In genomic region chr5:132180134-132180745, GRCh38 we compare ENCODE assay signal across 1 cellular context.
TF ChIP-seq lines count a peak whose summit lies in the region.

No MANE protein-coding gene starts in this region.

TF ChIP-seq in HepG2, 621 proteins besides CTCF, POLR2A, EP300 and RAD21 (continued from another document):
- TF ChIP-seq BRF2 (CRISPR knock-in tag; IDR thresholded peaks at IDR 0.05) (no peak), KLF11 (CRISPR knock-in tag; IDR thresholded peaks at IDR 0.05) (no peak), NRL (CRISPR knock-in tag; IDR thresholded peaks at IDR 0.05; ENCODE audit: borderline replicate concordance) (no peak), SP1 (IDR thresholded peaks at IDR 0.05) (no peak), SP1 (CRISPR knock-in tag; IDR thresholded peaks at IDR 0.05) (no peak), ZNF317 (CRISPR knock-in tag; IDR thresholded peaks at IDR 0.05) (no peak), ZNF234 (CRISPR knock-in tag; conservative IDR thresholded peaks at IDR 0.05) (no peak), ZHX1 (CRISPR knock-in tag; IDR thresholded peaks at IDR 0.05; ENCODE audit: low read depth) (no peak), NR0B2 (CRISPR knock-in tag; IDR thresholded peaks at IDR 0.05) (no peak), ZFP36L1 (CRISPR knock-in tag; IDR thresholded peaks at IDR 0.05) (no peak), RORA (CRISPR knock-in tag; IDR thresholded peaks at IDR 0.05) (no peak), ERF (CRISPR knock-in tag; IDR thresholded peaks at IDR 0.05) (no peak), SRSF4 (IDR thresholded peaks at IDR 0.05; ENCODE audit: low read depth, low read length, poor library complexity, severe bottlenecking) (no peak), ZNF362 (CRISPR knock-in tag; IDR thresholded peaks at IDR 0.05; ENCODE audit: borderline replicate concordance) (peak; percentile 91), TERF1 (CRISPR knock-in tag; IDR thresholded peaks at IDR 0.05) (no peak), PAWR (CRISPR knock-in tag; IDR thresholded peaks at IDR 0.05; ENCODE audit: borderline replicate concordance) (no peak), ZNF720 (CRISPR knock-in tag; IDR thresholded peaks at IDR 0.05) (no peak), CAMTA2 (CRISPR knock-in tag; IDR thresholded peaks at IDR 0.05; ENCODE audit: borderline replicate concordance) (no peak), ZNF691 (CRISPR knock-in tag; IDR thresholded peaks at IDR 0.05; ENCODE audit: borderline replicate concordance, low read depth) (no peak), ZNF550 (CRISPR knock-in tag; IDR thresholded peaks at IDR 0.05; ENCODE audit: borderline replicate concordance) (no peak), ZNF563 (CRISPR knock-in tag; IDR thresholded peaks at IDR 0.05) (no peak)
